ENCODE assay signal across 17 cellular contexts in the genomic region with DNA sequence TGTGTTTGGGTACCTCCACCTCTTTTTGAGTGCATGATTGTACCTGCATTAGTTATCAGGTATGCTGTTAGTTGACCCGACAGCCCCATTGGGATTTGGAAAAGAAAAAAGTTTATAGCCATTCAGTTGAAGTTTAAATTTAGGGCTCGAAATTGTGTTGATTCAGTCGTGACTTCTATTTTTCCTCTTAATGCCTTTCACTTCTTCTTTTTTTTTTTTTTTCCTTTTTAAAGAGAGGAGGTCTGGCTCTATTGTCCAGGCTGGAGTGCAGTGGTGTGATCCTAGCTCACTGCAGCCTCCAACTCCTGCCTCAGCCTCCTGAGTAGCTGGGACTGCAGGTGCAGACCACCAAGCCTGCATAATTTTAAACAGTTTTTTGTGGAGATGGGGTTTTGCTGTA. TPM values are rescaled to one million over a fixed set of nuclear protein-coding genes. Genes with fewer than 3 reads are reported as not detected.
DNase-seq lines count a peak whose midpoint lies in the region; ATAC-seq and TF ChIP-seq lines count a peak whose summit lies in the region.
"Had no signal": no experiment of that assay in that cellular context is flagged by ENCODE, and none has a peak within 500 bp of the region (broad histone marks: within the 10 kb centered on the region; RNA-seq: fewer than 3 reads in every experiment).

No MANE protein-coding gene starts in this region.

- no peaks in the 10 kb centered on the region for H3K27me3 Mint-ChIP-seq in activated CD4-positive, alpha-beta T cell treated with anti-CD3 and anti-CD28 coated beads for 36 hours
- H3K27me3 Mint-ChIP-seq in WTC11 (ENCODE audit: low read depth): no peaks in the 10 kb centered on the region
- H3K27me3 Mint-ChIP-seq in natural killer cell (ENCODE audit: low read depth in 2 of 2): no peaks in the 10 kb centered on the region
- H3K27me3 Mint-ChIP-seq: activated CD4-positive, alpha-beta T cell treated with anti-CD3 and anti-CD28 coated beads, Interleukin-2, amount 10 ng/mL, durations not matched to agents 7 days and 5 days had no signal

- no peaks in the 10 kb centered on the region for H3K9me2 ChIP-seq in Karpas-422 (replicated peaks; ENCODE audit: insufficient read depth, low read length)

- peak overlapping the region; percentile 97 for H3K4me3 Mint-ChIP-seq in activated CD4-positive, alpha-beta T cell treated with anti-CD3 and anti-CD28 coated beads for 36 hours
- H3K4me3 Mint-ChIP-seq in WTC11 (no peak overlapping the region), natural killer cell (peak overlapping the region; percentile 7)

- TF ChIP-seq CTCF in WTC11 (IDR thresholded peaks at IDR 0.05) (no peak), natural killer cell (IDR thresholded peaks at IDR 0.05) (no peak)

- H3K9me3 Mint-ChIP-seq in activated CD4-positive, alpha-beta T cell treated with anti-CD3 and anti-CD28 coated beads for 36 hours (ENCODE audit: low read depth): no peaks in the 10 kb centered on the region
- H3K9me3 Mint-ChIP-seq in WTC11: no peaks in the 10 kb centered on the region
- H3K9me3 Mint-ChIP-seq in natural killer cell: no peaks in the 10 kb centered on the region
- H3K9me3 Mint-ChIP-seq: activated CD4-positive, alpha-beta T cell treated with anti-CD3 and anti-CD28 coated beads, Interleukin-2, amount 10 ng/mL, durations not matched to agents 7 days and 5 days had no signal

- CTCF ChIA-PET in activated CD4-positive, alpha-beta T cell treated with anti-CD3 and anti-CD28 coated beads for 36 hours (lab: Charles Lee): interaction anchor here (0.8 to 1.2 kb wide), 2 partner anchors 25 to 61 kb away, joined by 3 read pairs; partner anchors contain the start of gene EI24
- CTCF ChIA-PET in WTC11 (lab: Charles Lee): no interaction called here

- peaks cover 20% of the 10 kb centered on the region for H3K4me1 ChIP-seq in Karpas-422 (ENCODE audit: low read length)

- peaks cover 6% of the 10 kb centered on the region for H3K36me3 ChIP-seq in Karpas-422 (ENCODE audit: insufficient read depth, low read length)

- H3K27ac Mint-ChIP-seq in activated CD4-positive, alpha-beta T cell treated with anti-CD3 and anti-CD28 coated beads for 36 hours: peak overlapping the region; percentile 47
- H3K27ac Mint-ChIP-seq in WTC11 (peak overlapping the region; percentile 54; the same call in 1 of the 2 replicates), natural killer cell (peak overlapping the region in 1 of 2 donors; percentile 49)
- H3K27ac Mint-ChIP-seq: activated CD4-positive, alpha-beta T cell treated with anti-CD3 and anti-CD28 coated beads, Interleukin-2, amount 10 ng/mL, durations not matched to agents 7 days and 5 days had no signal

- H3K4me2 ChIP-seq in Karpas-422 (ENCODE audit: low read depth, low read length, poor library complexity, severe bottlenecking): no peak overlapping the region

- POLR2A ChIA-PET in activated CD4-positive, alpha-beta T cell treated with anti-CD3 and anti-CD28 coated beads for 36 hours (lab: Charles Lee): no interaction called here
- POLR2A ChIA-PET in WTC11 (lab: Charles Lee): no interaction called here

- H4K20me1 ChIP-seq in Karpas-422 (ENCODE audit: insufficient read depth, low read depth, low read length): no peaks in the 10 kb centered on the region

- H3K9ac ChIP-seq in Karpas-422 (ENCODE audit: low read length): peak overlapping the region; percentile 24; the same call in 1 of the 2 replicates
- H3K9ac ChIP-seq: KMS-11 had no signal

- H3K36me3 Mint-ChIP-seq in activated CD4-positive, alpha-beta T cell treated with anti-CD3 and anti-CD28 coated beads for 36 hours (ENCODE audit: low read depth): peaks cover 43% of the 10 kb centered on the region
- H3K36me3 Mint-ChIP-seq in WTC11 (peaks cover 33% of the 10 kb centered on the region), natural killer cell (peaks cover 6% of the 10 kb centered on the region)

- H3K4me3 ChIP-seq in Karpas-422 (ENCODE audit: low read length): 0 out of 2 replicates have a peak overlapping the region, but pooled peaks have one; percentile 30
- H3K4me3 ChIP-seq: tibial artery had no signal

- DNase-seq in activated CD4-positive, alpha-beta T cell treated with anti-CD3 and anti-CD28 coated beads for 36 hours: no peak
- no peak for DNase-seq in activated CD4-positive, alpha-beta T cell treated with anti-CD3 and anti-CD28 coated beads for 1 hour
- no peak for DNase-seq in Karpas-422
- DNase-seq in WTC11 (ENCODE audit: low spot score): no peak
- DNase-seq in natural killer cell: no peak
- no peak for DNase-seq in cortex of kidney (lab: John Stamatoyannopoulos, UW)
- DNase-seq: activated CD4-positive, alpha-beta T cell treated with anti-CD3 and anti-CD28 coated beads, Interleukin-2, amount 10 ng/mL, durations not matched to agents 7 days and 5 days; activated gamma-delta T cell treated with Interleukin-2 at 50 U/mL for 16 hours; effector CD8-positive, alpha-beta T cell; left ventricle myocardium inferior; NCI-H1694; NCI-H446; tibial artery had no signal

- intact Hi-C loops in activated CD4-positive, alpha-beta T cell treated with anti-CD3 and anti-CD28 coated beads for 36 hours (cut with DNase I, micrococcal nuclease): loop anchor here in 1 of 2 experiments (5.0 kb wide), 1 partner anchor 687 kb away; the partner anchor contains the start of gene TIRAP
- intact Hi-C loops in natural killer cell (cut with micrococcal nuclease): loop anchor here (10.0 kb wide), 1 partner anchor 480 kb away; the partner anchor contains the start of gene TMEM218

- peaks cover 38% of the 10 kb centered on the region for H3K4me1 Mint-ChIP-seq in activated CD4-positive, alpha-beta T cell treated with anti-CD3 and anti-CD28 coated beads for 36 hours
- H3K4me1 Mint-ChIP-seq in WTC11 (peaks cover 21% of the 10 kb centered on the region), natural killer cell (peaks cover 41 to 52% of the 10 kb centered on the region in 2 donors)

- H3K27me3 ChIP-seq in Karpas-422 (ENCODE audit: low read length): no peaks in the 10 kb centered on the region
- H3K27me3 ChIP-seq: tibial artery had no signal

- H3K27ac ChIP-seq in Karpas-422 (ENCODE audit: low read length): no peak overlapping the region
- H3K27ac ChIP-seq: KMS-11, left ventricle myocardium inferior, tibial artery had no signal

- peaks cover 51% of the 10 kb centered on the region for H3K79me2 ChIP-seq in Karpas-422 (ENCODE audit: low read length)

- no peaks in the 10 kb centered on the region for H3K9me3 ChIP-seq in Karpas-422 (ENCODE audit: low read length)
- H3K9me3 ChIP-seq: left ventricle myocardium inferior, tibial artery had no signal

- no peak for ATAC-seq in activated CD4-positive, alpha-beta T cell treated with anti-CD3 and anti-CD28 coated beads for 36 hours
- ATAC-seq in WTC11 (no peak), natural killer cell (no peak), HG02852 (IDR thresholded peaks at IDR 0.05; ENCODE audit: unreplicated experiment) (no peak), GM19455 (IDR thresholded peaks at IDR 0.05; ENCODE audit: unreplicated experiment) (no peak)
- ATAC-seq: Panc1 had no signal

- H2AFZ ChIP-seq in Karpas-422 (ENCODE audit: low read length): no peak overlapping the region

TF ChIP-seq in WTC11, 78 proteins besides CTCF, POLR2A, EP300 and RAD21:
- TF ChIP-seq SMAD3 (CRISPR knock-in tag; IDR thresholded peaks at IDR 0.05; ENCODE audit: borderline replicate concordance): no peak
- TF ChIP-seq ZNF532 (CRISPR knock-in tag; IDR thresholded peaks at IDR 0.05; ENCODE audit: borderline replicate concordance): no peak
- TF ChIP-seq FOXJ3 (CRISPR knock-in tag; IDR thresholded peaks at IDR 0.05; ENCODE audit: borderline replicate concordance): no peak

RNA-seq across cellular contexts. Expression of gene STT3A, which starts 2.3 kb away (rescaled TPM):
- 100 to 1,000 TPM; 127 to 128 TPM for total RNA-seq in activated CD4-positive, alpha-beta T cell treated with anti-CD3 and anti-CD28 coated beads for 36 hours
- 32.9 and 76.2 TPM in 2 replicates for total RNA-seq in Karpas-422 (2014; rRNA removed; shearing (Covaris generic); ENCODE audit: low replicate concordance)
- 139 to 146 TPM (median 144 TPM) in 3 replicates for total RNA-seq in WTC11 (2021)
- 10 to 100 TPM; 56.7 to 63.5 (median 62.6) TPM for total RNA-seq in natural killer cell

RNA-seq across cellular contexts. Expression of gene EI24, which starts 25.7 kb away (rescaled TPM):
- total RNA-seq in activated CD4-positive, alpha-beta T cell treated with anti-CD3 and anti-CD28 coated beads for 36 hours: 10 to 100 TPM; 36.3 to 36.6 TPM
- 19.9 and 41.6 TPM in 2 replicates for total RNA-seq in Karpas-422 (2014; rRNA removed; shearing (Covaris generic); ENCODE audit: low replicate concordance)
- total RNA-seq in WTC11 (2021): 120 to 130 TPM (median 126 TPM) in 3 replicates
- total RNA-seq in natural killer cell: 10 to 100 TPM; 19.5 to 30.0 (median 20.2) TPM

RNA-seq across cellular contexts. Expression of gene CHEK1, which starts 30.0 kb away (rescaled TPM):
- 100 to 1,000 TPM; 132 to 160 TPM for total RNA-seq in activated CD4-positive, alpha-beta T cell treated with anti-CD3 and anti-CD28 coated beads for 36 hours
- 12.5 and 16.5 TPM in 2 replicates for total RNA-seq in Karpas-422 (2014; rRNA removed; shearing (Covaris generic); ENCODE audit: low replicate concordance)
- total RNA-seq in WTC11 (2021): 99.9 to 111 TPM (median 101 TPM) in 3 replicates
- 10 to 100 TPM in 2 of 3 donors, 1 to 10 TPM in 1; 8.9 to 11.4 (median 10.1) TPM for total RNA-seq in natural killer cell
